ENCODE assay signal across 17 cellular contexts in genomic region chr11:72373163-72373562, GRCh38.
DNase-seq lines count a peak whose midpoint lies in the region; ATAC-seq and TF ChIP-seq lines count a peak whose summit lies in the region.
"Had no signal": no experiment of that assay in that cellular context is flagged by ENCODE, and none has a peak within 500 bp of the region (broad histone marks: within the 10 kb centered on the region; RNA-seq: fewer than 3 reads in every experiment).

No MANE protein-coding gene starts in this region.

- no peaks in the 10 kb centered on the region for H3K36me3 Mint-ChIP-seq in effector memory CD8-positive, alpha-beta T cell (ENCODE audit: insufficient read depth)
- no peaks in the 10 kb centered on the region for H3K36me3 Mint-ChIP-seq in activated naive CD4-positive, alpha-beta T cell treated with anti-CD3 and anti-CD28 coated beads, Interleukin-2, amount 10 ng/mL, durations not matched to agents 7 days and 5 days
- H3K36me3 Mint-ChIP-seq: WTC11 had no signal

- H3K9me3 ChIP-seq in thyroid gland = no peaks in the 10 kb centered on the region
- H3K9me3 ChIP-seq: esophagus muscularis mucosa, testis had no signal

- DNase-seq in NCI-H1092 (lab: John Stamatoyannopoulos, UW) = peak; percentile 89
- DNase-seq in NCI-H2107 (lab: John Stamatoyannopoulos, UW) = peak; percentile 72
- DNase-seq in SHP77 (lab: John Stamatoyannopoulos, UW) = peak; percentile 88 to 92
- peak; percentile 53 to 62 for DNase-seq in thyroid gland
- no peak for DNase-seq in effector memory CD8-positive, alpha-beta T cell
- DNase-seq in activated naive CD4-positive, alpha-beta T cell treated with anti-CD3 and anti-CD28 coated beads, Interleukin-2, amount 10 ng/mL, durations not matched to agents 7 days and 5 days = no peak
- DNase-seq: GOT3, KG1, NCI-H2171 treated with DMSO at 0.1 percent for 48 hours, SIG-M5, spleen, testis had no signal

- no peak for TF ChIP-seq POLR2A in thyroid gland (IDR thresholded peaks at IDR 0.05)

- no peaks in the 10 kb centered on the region for H3K27me3 ChIP-seq in thyroid gland
- H3K27me3 ChIP-seq: esophagus muscularis mucosa, spleen, testis had no signal

- no peaks in the 10 kb centered on the region for H3K27me3 Mint-ChIP-seq in effector memory CD8-positive, alpha-beta T cell
- no peaks in the 10 kb centered on the region for H3K27me3 Mint-ChIP-seq in activated naive CD4-positive, alpha-beta T cell treated with anti-CD3 and anti-CD28 coated beads, Interleukin-2, amount 10 ng/mL, durations not matched to agents 7 days and 5 days
- H3K27me3 Mint-ChIP-seq: B cell had no signal

- no peaks in the 10 kb centered on the region for H3K9me3 Mint-ChIP-seq in effector memory CD8-positive, alpha-beta T cell
- no peaks in the 10 kb centered on the region for H3K9me3 Mint-ChIP-seq in activated naive CD4-positive, alpha-beta T cell treated with anti-CD3 and anti-CD28 coated beads, Interleukin-2, amount 10 ng/mL, durations not matched to agents 7 days and 5 days
- H3K9me3 Mint-ChIP-seq: T-helper 1 cell treated with Interleukin-12 subunit alpha and Interleukin-12 subunit beta and Interleukin-4 antibody, amounts not matched to agents 30 μg/mL and 1 μg/mL, for 36 hours; WTC11 had no signal

- H3K27ac ChIP-seq in thyroid gland = peak overlapping the region; percentile 18 to 70 (median 63)
- H3K27ac ChIP-seq: esophagus muscularis mucosa, spleen, testis had no signal

- no peak overlapping the region for H3K4me3 ChIP-seq in thyroid gland (replicated peaks in 1 of 3)
- H3K4me3 ChIP-seq: esophagus muscularis mucosa, spleen, testis had no signal

- WGBS in thyroid gland, 2 donors = 34 to 59% methylated on average over 6 of the region's 6 CpGs

- H3K4me1 Mint-ChIP-seq in effector memory CD8-positive, alpha-beta T cell (ENCODE audit: low read depth in 2 of 2) = peaks cover 3 to 4% of the 10 kb centered on the region in 2 donors
- H3K4me1 Mint-ChIP-seq in activated naive CD4-positive, alpha-beta T cell treated with anti-CD3 and anti-CD28 coated beads, Interleukin-2, amount 10 ng/mL, durations not matched to agents 7 days and 5 days = no peaks in the 10 kb centered on the region
- H3K4me1 Mint-ChIP-seq: B cell had no signal

- CTCF ChIA-PET in activated naive CD4-positive, alpha-beta T cell treated with anti-CD3 and anti-CD28 coated beads, Interleukin-2, amount 10 ng/mL, durations not matched to agents 7 days and 5 days (lab: Charles Lee) = no interaction called here

- H3K4me3 Mint-ChIP-seq in effector memory CD8-positive, alpha-beta T cell = no peak overlapping the region
- H3K4me3 Mint-ChIP-seq in activated naive CD4-positive, alpha-beta T cell treated with anti-CD3 and anti-CD28 coated beads, Interleukin-2, amount 10 ng/mL, durations not matched to agents 7 days and 5 days = no peak overlapping the region
- H3K4me3 Mint-ChIP-seq: B cell; T-helper 1 cell treated with Interleukin-12 subunit alpha and Interleukin-12 subunit beta and Interleukin-4 antibody, amounts not matched to agents 30 μg/mL and 1 μg/mL, for 36 hours; WTC11 had no signal

- TF ChIP-seq CTCF in thyroid gland (IDR thresholded peaks at IDR 0.05) = no peak

- ATAC-seq in effector memory CD8-positive, alpha-beta T cell (replicated peaks) = no peak
- no peak for ATAC-seq in HG02571 (IDR thresholded peaks at IDR 0.05; ENCODE audit: unreplicated experiment)
- ATAC-seq: WTC11 had no signal

- peaks cover 18% of the 10 kb centered on the region in 2 donors for H3K4me1 ChIP-seq in thyroid gland
- H3K4me1 ChIP-seq: spleen, testis had no signal

- H3K36me3 ChIP-seq in thyroid gland = no peaks in the 10 kb centered on the region

- no peak overlapping the region for H3K27ac Mint-ChIP-seq in effector memory CD8-positive, alpha-beta T cell
- no peak overlapping the region for H3K27ac Mint-ChIP-seq in activated naive CD4-positive, alpha-beta T cell treated with anti-CD3 and anti-CD28 coated beads, Interleukin-2, amount 10 ng/mL, durations not matched to agents 7 days and 5 days
- H3K27ac Mint-ChIP-seq: B cell; T-helper 1 cell treated with Interleukin-12 subunit alpha and Interleukin-12 subunit beta and Interleukin-4 antibody, amounts not matched to agents 30 μg/mL and 1 μg/mL, for 36 hours; WTC11 had no signal

- intact Hi-C loops in thyroid gland (cut with DNase I) = no loop called here

Comparison
In these comparisons a context has a peak if more than half of its experiments do, and no peak if none do; other contexts are left out.
1. DNase-seq: peak in NCI-H1092 (single experiment), NCI-H2107 (single experiment), SHP77 (2 of 2) and thyroid gland (2 of 2); none in effector memory CD8-positive, alpha-beta T cell (0 of 3) and activated naive CD4-positive, alpha-beta T cell treated with anti-CD3 and anti-CD28 coated beads, Interleukin-2, amount 10 ng/mL, durations not matched to agents 7 days and 5 days (single experiment).